ENCODE assay signal across 14 cellular contexts in genomic region chr15:99574048-99574447, GRCh38. TPM values are rescaled to one million over a fixed set of nuclear protein-coding genes. Genes with fewer than 3 reads are reported as not detected.
A peak's percentile ranks its signal among the peaks of the same experiment; 100 is the strongest.
DNase-seq lines count a peak whose midpoint lies in the region; ATAC-seq and TF ChIP-seq lines count a peak whose summit lies in the region.
"Had no signal": no experiment of that assay in that cellular context is flagged by ENCODE, and none has a peak within 500 bp of the region (broad histone marks: within the 10 kb centered on the region; RNA-seq: fewer than 3 reads in every experiment).

No MANE protein-coding gene starts in this region.

- 27% methylated on average over 4 of the region's 4 CpGs for WGBS in right lobe of liver (ENCODE audit: insufficient coverage, low coverage, low lambda C conversion rate, missing lambda C conversion rate)
- 80 to 82% methylated on average over 4 of the region's 4 CpGs for WGBS in tibial nerve, 2 donors

- H3K9me3 ChIP-seq in Loucy (ENCODE audit: insufficient read depth, low read depth, low read length) (no peaks in the 10 kb centered on the region), endocrine pancreas (ENCODE audit: control insufficient read depth, low read length) (no peaks in the 10 kb centered on the region), right lobe of liver (no peaks in the 10 kb centered on the region), tibial nerve (no peaks in the 10 kb centered on the region)
- H3K9me3 ChIP-seq: Caco-2 had no signal

- no peak overlapping the region for H2AFZ ChIP-seq in Loucy (ENCODE audit: low read length)

- TF ChIP-seq POLR2A in right lobe of liver (IDR thresholded peaks at IDR 0.05) = no peak
- no peak for TF ChIP-seq POLR2A in tibial nerve (IDR thresholded peaks at IDR 0.05)

- no peaks in the 10 kb centered on the region for H3K27me3 ChIP-seq in Loucy (ENCODE audit: insufficient read depth, low read length, poor library complexity, severe bottlenecking)
- H3K27me3 ChIP-seq in endocrine pancreas (ENCODE audit: control insufficient read depth, insufficient read depth, low read length) = no peaks in the 10 kb centered on the region
- H3K27me3 ChIP-seq in right lobe of liver = no peaks in the 10 kb centered on the region
- no peaks in the 10 kb centered on the region for H3K27me3 ChIP-seq in tibial nerve

- ATAC-seq in right lobe of liver (peak; percentile 83 to 89 (median 86)), HG02981 (IDR thresholded peaks at IDR 0.05; ENCODE audit: unreplicated experiment) (no peak)

- in situ Hi-C loops in ACHN (cut with HindIII; ENCODE audit: low pct_ligation_motif_present, low pct_unique_long_range_greater_than_20kb, low sequenced_read_pairs) = no loop called here

- H3K36me3 ChIP-seq in Loucy (ENCODE audit: insufficient read depth, low read length) (no peaks in the 10 kb centered on the region), endocrine pancreas (ENCODE audit: control insufficient read depth, insufficient read depth, low read length) (no peaks in the 10 kb centered on the region), right lobe of liver (no peaks in the 10 kb centered on the region), tibial nerve (no peaks in the 10 kb centered on the region)

- TF ChIP-seq CTCF in 22Rv1 (IDR thresholded peaks at IDR 0.05) (no peak), Loucy (conservative IDR thresholded peaks at IDR 0.05; ENCODE audit: low read length) (no peak), right lobe of liver (IDR thresholded peaks at IDR 0.05) (no peak), tibial nerve (IDR thresholded peaks at IDR 0.05) (no peak)

- H3K4me2 ChIP-seq in Loucy (ENCODE audit: low read depth, low read length, poor library complexity, severe bottlenecking) = peak overlapping the region; percentile 7

- H3F3A ChIP-seq in Loucy (ENCODE audit: low read depth) = no peaks in the 10 kb centered on the region

- peaks cover 96% of the 10 kb centered on the region for H3K79me2 ChIP-seq in Loucy (ENCODE audit: insufficient read depth, low read length)

- H3K9ac ChIP-seq in Loucy (ENCODE audit: low read depth, low read length, poor library complexity, severe bottlenecking) (no peak overlapping the region), endocrine pancreas (ENCODE audit: control insufficient read depth, insufficient read depth, low read length) (no peak overlapping the region)

- peak overlapping the region; percentile 59 for H3K27ac ChIP-seq in 22Rv1
- H3K27ac ChIP-seq in right lobe of liver = peak overlapping the region in 2 of 3 donors; percentile 22 to 69
- H3K27ac ChIP-seq in tibial nerve = no peak overlapping the region

- H4K20me1 ChIP-seq in Loucy (ENCODE audit: insufficient read depth, low read length, poor library complexity, severe bottlenecking) = peaks cover 34% of the 10 kb centered on the region

- DNase-seq in right lobe of liver = no peak
- DNase-seq in NCI-H1930 (lab: John Stamatoyannopoulos, UW) = no peak
- no peak for DNase-seq in ACHN
- no peak for DNase-seq in tibial nerve (ENCODE audit: low spot score in 2 of 2)
- DNase-seq: Caco-2; CD8-positive, alpha-beta memory T cell; DND-41; GDM1; GOT3; H9 had no signal

- H3K4me3 ChIP-seq in Loucy (ENCODE audit: low read length, poor library complexity, severe bottlenecking) = no peak overlapping the region
- H3K4me3 ChIP-seq in endocrine pancreas (ENCODE audit: control insufficient read depth, insufficient read depth, low read length) = peak overlapping the region; percentile 60
- peak overlapping the region in 1 of 3 donors; percentile 3 for H3K4me3 ChIP-seq in right lobe of liver
- H3K4me3 ChIP-seq in tibial nerve = no peak overlapping the region

- no peak for TF ChIP-seq EP300 in tibial nerve (IDR thresholded peaks at IDR 0.05)

- intact Hi-C loops in right lobe of liver (cut with DNase I) = no loop called here

- H3K4me1 ChIP-seq in Loucy (ENCODE audit: insufficient read depth, low read length, poor library complexity, severe bottlenecking) = peaks cover 34% of the 10 kb centered on the region
- peaks cover 31% of the 10 kb centered on the region for H3K4me1 ChIP-seq in endocrine pancreas (ENCODE audit: control insufficient read depth, insufficient read depth, low read length)
- H3K4me1 ChIP-seq in right lobe of liver = peaks cover 0 to 32% (median 13%) of the 10 kb centered on the region in 4 donors
- H3K4me1 ChIP-seq in tibial nerve = peaks cover 0 to 49% (median 12%) of the 10 kb centered on the region in 4 donors

- no peaks in the 10 kb centered on the region for H3K9me2 ChIP-seq in Loucy (replicated peaks; ENCODE audit: low read depth, low read length)

RNA-seq across cellular contexts. Expression of gene MEF2A, which starts 8.3 kb away (rescaled TPM):
- 10 to 100 TPM; 20.1 to 35.5 (median 25.4) TPM for total RNA-seq in right lobe of liver
- total RNA-seq in tibial nerve = 10 to 100 TPM; 45.5 to 66.3 (median 55.8) TPM

Comparison
In these comparisons a context has a peak if more than half of its experiments do, and no peak if none do; other contexts are left out.
1. H3K27ac ChIP-seq: peak in 22Rv1 (single experiment) and right lobe of liver (2 of 3); none in tibial nerve (0 of 4).